35 cellular contexts compared by ENCODE assay signal in genomic region chr1:175367896-175368295, GRCh38.
"Had no signal": no experiment of that assay in that cellular context is flagged by ENCODE, and none has a peak within 500 bp of the region (broad histone marks: within the 10 kb centered on the region; RNA-seq: fewer than 3 reads in every experiment).

No MANE protein-coding gene starts in this region.

- H3K9me3 ChIP-seq: MG63 had no signal

- H3K4me3 ChIP-seq: MG63 had no signal

- H3K27ac ChIP-seq: KMS-11 had no signal

- H3K36me3 ChIP-seq: MG63 had no signal

- H3K4me2 ChIP-seq: KMS-11 had no signal

- DNase-seq: Karpas-422, Kasumi-1, KG1, MG63, MM.1S, MV-4-11, NCI-H1048, NCI-H1092, NCI-H1092 treated with DMSO at 0.1 percent for 48 hours, NCI-H1105, NCI-H1105 treated with DMSO at 0.1 percent for 48 hours, NCI-H1417, NCI-H1417 treated with DMSO at 0.1 percent for 48 hours, NCI-H1436, NCI-H1436 treated with DMSO at 0.1 percent for 48 hours, NCI-H146, NCI-H1694, NCI-H1694 treated with DMSO at 0.1 percent for 48 hours, NCI-H187, NCI-H187 treated with DMSO at 0.1 percent for 48 hours, NCI-H1930, NCI-H2029, NCI-H2029 treated with DMSO at 0.1 percent for 48 hours, NCI-H2081, NCI-H2081 treated with DMSO at 0.1 percent for 48 hours, NCI-H2107, NCI-H2171, NCI-H2171 treated with DMSO at 0.1 percent for 48 hours, NCI-H2227 treated with DMSO at 0.1 percent for 48 hours, NCI-H226, NCI-H345, NCI-H446, NCI-H446 treated with DMSO at 0.1 percent for 48 hours, NCI-H510A had no signal

- H3K9ac ChIP-seq: KMS-11 had no signal
